19 cellular contexts compared by ENCODE assay signal in the genomic region with DNA sequence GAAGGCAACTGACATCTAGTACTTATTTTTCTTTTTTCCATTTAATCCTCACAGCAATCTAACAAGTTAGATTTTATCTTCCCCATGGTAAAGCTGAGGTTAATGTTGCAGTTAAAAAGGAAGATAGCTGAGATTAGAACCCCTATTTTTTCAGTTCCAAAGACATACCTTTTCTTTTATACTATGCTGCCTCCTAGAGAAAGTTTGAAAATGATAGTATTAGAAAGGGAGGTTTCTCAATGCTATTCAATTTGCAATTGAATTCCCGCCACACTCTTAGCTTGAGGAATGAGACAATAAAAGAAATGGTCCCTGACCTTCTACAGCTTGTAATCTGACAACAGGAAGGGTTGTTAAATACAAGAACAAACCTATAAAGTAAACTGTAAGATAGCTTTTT.
DNase-seq lines count a peak whose midpoint lies in the region; ATAC-seq and TF ChIP-seq lines count a peak whose summit lies in the region.
"Had no signal": no experiment of that assay in that cellular context is flagged by ENCODE, and none has a peak within 500 bp of the region (broad histone marks: within the 10 kb centered on the region; RNA-seq: fewer than 3 reads in every experiment).

No MANE protein-coding gene starts in this region.

- intact Hi-C loops in PC-3 (cut with micrococcal nuclease) = loop anchor here (5.0 to 10.0 kb wide), 4 partner anchors 81 to 606 kb away; no protein-coding TSS in a partner anchor

- H3F3A ChIP-seq in PC-3 (ENCODE audit: low read length, unreplicated experiment) = no peaks in the 10 kb centered on the region

- H2AFZ ChIP-seq in PC-3 (ENCODE audit: low read length) = no peak overlapping the region

- no peaks in the 10 kb centered on the region for H3K27me3 Mint-ChIP-seq in nephron (ENCODE audit: low read depth)
- H3K27me3 Mint-ChIP-seq: activated CD8-positive, alpha-beta T cell treated with anti-CD3 and anti-CD28 coated beads for 36 hours; stimulated activated naive CD8-positive, alpha-beta T cell treated with anti-CD3 and anti-CD28 coated beads, Interleukin-15, Interleukin-2, amounts not matched to agents 100 ng/mL and 50 ng/mL, for 24 hours had no signal

- ATAC-seq in PC-3 = peak; percentile 85
- ATAC-seq: activated CD8-positive, alpha-beta T cell treated with anti-CD3 and anti-CD28 coated beads for 36 hours; left cardiac atrium had no signal

- no peak for DNase-seq in PC-3
- DNase-seq in fibroblast of gingiva (ENCODE audit: low read depth) = peak; percentile 12
- DNase-seq in SKM-1 (lab: John Stamatoyannopoulos, UW; ENCODE audit: unreplicated experiment) = no peak
- DNase-seq in iPS-NIHi7 (ENCODE audit: extremely low spot score) = no peak
- no peak for DNase-seq in NCI-H2029 treated with DMSO at 0.1 percent for 48 hours (lab: John Stamatoyannopoulos, UW)
- DNase-seq: activated CD8-positive, alpha-beta T cell treated with anti-CD3 and anti-CD28 coated beads for 36 hours; activated naive CD4-positive, alpha-beta T cell treated with Interleukin-2 at 50 U/mL for 16 hours; activated T-cell treated with anti-CD3 and anti-CD28 coated beads, Interleukin-2, amount 50 U/mL, for 1 hour; amygdala; central memory CD4-positive, alpha-beta T cell; left cardiac atrium; midbrain; NCI-H524 treated with DMSO at 0.1 percent for 48 hours; SHP77 treated with DMSO at 0.1 percent for 48 hours; transverse colon had no signal

- H3K36me3 Mint-ChIP-seq in nephron (ENCODE audit: low read depth) = no peaks in the 10 kb centered on the region

- no TSS peak for BruUV-seq in PC-3 (replicated peaks; lab: Mats Ljungman, UMichigan)

- no peaks in the 10 kb centered on the region for H3K27me3 ChIP-seq in PC-3 (ENCODE audit: low read length)
- H3K27me3 ChIP-seq: transverse colon had no signal

- H3K4me1 Mint-ChIP-seq in nephron = peaks cover 27% of the 10 kb centered on the region

- H3K4me2 ChIP-seq in PC-3 (ENCODE audit: low read length) = no peak overlapping the region

- H3K9me2 ChIP-seq in PC-3 (replicated peaks; ENCODE audit: low read length) = no peaks in the 10 kb centered on the region

- H3K27ac ChIP-seq in HEK293 (ENCODE audit: extremely low read depth, low read depth, low read length) (no peak overlapping the region), PC-3 (ENCODE audit: low read length) (no peak overlapping the region)
- H3K27ac ChIP-seq: prostate gland, transverse colon had no signal

- POLR2A ChIA-PET in HEK293 (lab: Yijun Ruan, JAX) (interaction anchor here (0.6 to 0.7 kb wide), 2 partner anchors 9 to 275 kb away, joined by 3 to 6 read pairs; no protein-coding TSS in a partner anchor), PC-3 (lab: Charles Lee; ENCODE audit: unreplicated experiment) (no interaction called here)

- TF ChIP-seq CTCF in HEK293 (tag by site-specific recombination; IDR thresholded peaks at IDR 0.05) (no peak), PC-3 (conservative IDR thresholded peaks at IDR 0.05; ENCODE audit: low read depth, low read length) (0 out of 2 replicates have a peak, but pooled peaks have one; percentile 25), nephron (IDR thresholded peaks at IDR 0.05; ENCODE audit: unreplicated experiment in 3 of 3) (peak in 2 of 3 experiments; percentile 17 to 19)

- H3K4me1 ChIP-seq in HEK293 (ENCODE audit: control insufficient read depth, insufficient read depth, low read length) = no peaks in the 10 kb centered on the region
- H3K4me1 ChIP-seq in PC-3 (ENCODE audit: insufficient read depth, low read length) = no peaks in the 10 kb centered on the region
- H3K4me1 ChIP-seq: prostate gland had no signal

- peak overlapping the region; percentile 52 to 68 (median 58) for H3K27ac Mint-ChIP-seq in nephron
- H3K27ac Mint-ChIP-seq: activated CD8-positive, alpha-beta T cell treated with anti-CD3 and anti-CD28 coated beads for 36 hours; stimulated activated naive CD8-positive, alpha-beta T cell treated with anti-CD3 and anti-CD28 coated beads, Interleukin-15, Interleukin-2, amounts not matched to agents 100 ng/mL and 50 ng/mL, for 24 hours had no signal

- H3K36me3 ChIP-seq in HEK293 (ENCODE audit: control insufficient read depth in 2 of 2, insufficient read depth in 1 of 2, low read length in 2 of 2) (no peaks in the 10 kb centered on the region), PC-3 (ENCODE audit: low read depth, low read length) (no peaks in the 10 kb centered on the region)
- H3K36me3 ChIP-seq: prostate gland, transverse colon had no signal

- H3K9me3 ChIP-seq in HEK293 (ENCODE audit: control insufficient read depth, insufficient read depth, low read depth, low read length) = no peaks in the 10 kb centered on the region
- H3K9me3 ChIP-seq in PC-3 (ENCODE audit: low read length) = no peaks in the 10 kb centered on the region
- H3K9me3 ChIP-seq: prostate gland, transverse colon had no signal

- H4K20me1 ChIP-seq in PC-3 (ENCODE audit: low read length) = no peaks in the 10 kb centered on the region

- H3K4me3 ChIP-seq in HEK293 (ENCODE audit: low read depth, low read length) (no peak overlapping the region), PC-3 (ENCODE audit: low read length) (no peak overlapping the region)
- H3K4me3 ChIP-seq: prostate gland, transverse colon had no signal

- no peaks in the 10 kb centered on the region for H3K9me3 Mint-ChIP-seq in nephron
- H3K9me3 Mint-ChIP-seq: activated CD8-positive, alpha-beta T cell treated with anti-CD3 and anti-CD28 coated beads for 36 hours; stimulated activated naive CD8-positive, alpha-beta T cell treated with anti-CD3 and anti-CD28 coated beads, Interleukin-15, Interleukin-2, amounts not matched to agents 100 ng/mL and 50 ng/mL, for 24 hours had no signal

- CTCF ChIA-PET in HEK293 (lab: Yijun Ruan, JAX) = interaction anchor here (0.6 to 3.2 kb wide), 21 partner anchors 9 to 901 kb away, joined by 3 to 19 read pairs (median 3); no protein-coding TSS in a partner anchor
- CTCF ChIA-PET in PC-3 (lab: Charles Lee) = interaction anchor here (0.6 to 0.7 kb wide), 2 partner anchors 19 to 117 kb away, joined by 3 read pairs; no protein-coding TSS in a partner anchor

- no peaks in the 10 kb centered on the region for H3K79me2 ChIP-seq in PC-3 (ENCODE audit: low read length)

- H3K4me3 Mint-ChIP-seq in nephron = no peak overlapping the region
- H3K4me3 Mint-ChIP-seq: activated CD8-positive, alpha-beta T cell treated with anti-CD3 and anti-CD28 coated beads for 36 hours; stimulated activated naive CD8-positive, alpha-beta T cell treated with anti-CD3 and anti-CD28 coated beads, Interleukin-15, Interleukin-2, amounts not matched to agents 100 ng/mL and 50 ng/mL, for 24 hours had no signal

- H3K9ac ChIP-seq in PC-3 (ENCODE audit: low read length) = no peak overlapping the region

TF ChIP-seq in HEK293, 187 proteins besides CTCF, POLR2A, EP300 and RAD21:
- TF ChIP-seq HIC1 (tag by site-specific recombination; IDR thresholded peaks at IDR 0.05) (no peak), ZNF654 (tag by site-specific recombination; IDR thresholded peaks at IDR 0.05; ENCODE audit: low read depth) (0 out of 2 replicates have a peak, but pooled peaks have one; percentile 7), ZNF692 (tag by site-specific recombination; IDR thresholded peaks at IDR 0.05) (no peak), ZNF548 (tag by site-specific recombination; IDR thresholded peaks at IDR 0.05) (no peak)
